12 cellular contexts compared by ENCODE assay signal in the genomic region with DNA sequence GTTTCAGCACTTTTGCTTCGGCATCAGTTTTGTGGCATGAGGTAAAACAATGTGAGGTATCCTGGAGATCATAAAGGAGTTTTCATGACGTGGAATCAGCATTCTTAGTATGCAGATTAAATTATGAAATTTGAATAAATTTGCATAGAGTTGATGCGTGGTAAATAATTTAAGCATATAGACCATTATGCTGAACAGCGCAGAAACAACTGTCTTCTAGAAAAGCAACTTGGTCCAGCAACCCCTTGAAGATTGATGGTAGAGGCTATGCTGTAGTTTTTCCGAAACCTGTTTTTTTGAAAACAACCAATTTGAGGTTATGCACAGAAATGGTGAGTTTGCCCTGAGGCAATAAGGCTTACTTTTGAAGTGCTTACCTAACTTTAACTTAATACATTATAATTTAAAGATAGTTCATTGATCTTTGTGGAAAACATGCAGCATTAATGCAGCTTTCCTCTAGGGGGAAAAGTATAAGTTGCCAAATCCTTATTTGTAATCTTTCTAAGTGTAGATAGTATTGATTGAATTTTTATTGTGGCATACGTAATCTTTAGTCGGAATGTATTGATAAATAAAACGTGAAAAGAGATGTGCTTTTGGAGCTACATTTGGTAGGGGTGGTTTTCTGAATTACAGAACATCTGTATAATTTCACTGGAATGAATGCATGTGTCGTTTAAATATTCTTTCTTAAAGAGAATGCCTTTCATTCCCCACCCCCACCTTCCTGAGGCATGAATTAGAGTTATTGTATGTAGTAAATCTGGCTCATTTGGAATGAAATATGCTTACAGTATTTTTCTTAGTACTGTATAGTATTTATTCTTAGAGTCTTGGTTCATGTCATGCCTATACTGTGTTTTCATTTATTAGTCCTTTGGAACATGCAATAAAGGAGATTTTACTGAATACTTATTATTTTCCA. TPM values are rescaled to one million over a fixed set of nuclear protein-coding genes. Genes with fewer than 3 reads are reported as not detected.
A peak's percentile ranks its signal among the peaks of the same experiment; 100 is the strongest.
DNase-seq lines count a peak whose midpoint lies in the region; ATAC-seq and TF ChIP-seq lines count a peak whose summit lies in the region.
"Had no signal": no experiment of that assay in that cellular context is flagged by ENCODE, and none has a peak within 500 bp of the region (broad histone marks: within the 10 kb centered on the region; RNA-seq: fewer than 3 reads in every experiment).

No MANE protein-coding gene starts in this region.

- no peak overlapping the region for H3K9ac ChIP-seq in trophoblast cell (ENCODE audit: low read length)
- H3K9ac ChIP-seq: neural progenitor cell had no signal

- peaks cover 11% of the 10 kb centered on the region for H3K79me1 ChIP-seq in trophoblast cell (ENCODE audit: low read length)

- H3K4me1 Mint-ChIP-seq in activated naive CD8-positive, alpha-beta T cell treated with anti-CD3 and anti-CD28 coated beads, Interleukin-2, amount 50 U/mL, for 24 hours = peaks cover 80% of the 10 kb centered on the region

- H3K4me3 Mint-ChIP-seq in activated naive CD8-positive, alpha-beta T cell treated with anti-CD3 and anti-CD28 coated beads, Interleukin-2, amount 50 U/mL, for 24 hours = peak overlapping the region; percentile 93
- H3K4me3 Mint-ChIP-seq: neural progenitor cell had no signal

- 100% methylated on average over 4 of the region's 9 CpGs for WGBS in trophoblast cell (ENCODE audit: extremely low coverage, insufficient coverage, insufficient read length)

- peaks cover 91% of the 10 kb centered on the region for H3K4me1 ChIP-seq in DOHH2 (ENCODE audit: control insufficient read depth, low read length)
- peaks cover 5 to 9% of the 10 kb centered on the region in 2 experiments for H3K4me1 ChIP-seq in trophoblast cell (ENCODE audit: control insufficient read depth in 1 of 2, insufficient read depth in 2 of 2, low read length in 2 of 2)

- no peak overlapping the region for H2BK120ac ChIP-seq in trophoblast cell (ENCODE audit: insufficient read depth, low read length, poor library complexity)

- H3K9me3 Mint-ChIP-seq in activated naive CD8-positive, alpha-beta T cell treated with anti-CD3 and anti-CD28 coated beads, Interleukin-2, amount 50 U/mL, for 24 hours = peaks cover 4% of the 10 kb centered on the region

- H3K27ac Mint-ChIP-seq in activated naive CD8-positive, alpha-beta T cell treated with anti-CD3 and anti-CD28 coated beads, Interleukin-2, amount 50 U/mL, for 24 hours = peak overlapping the region; percentile 97
- H3K27ac Mint-ChIP-seq: neural progenitor cell had no signal

- no peaks in the 10 kb centered on the region for H3K27me3 ChIP-seq in DOHH2 (ENCODE audit: control insufficient read depth, low read length)
- no peaks in the 10 kb centered on the region for H3K27me3 ChIP-seq in HL-60 (ENCODE audit: insufficient read depth, poor library complexity, severe bottlenecking)
- peaks cover 2% of the 10 kb centered on the region for H3K27me3 ChIP-seq in trophoblast cell (ENCODE audit: insufficient read depth, low read length)

- no peaks in the 10 kb centered on the region for H3K9me2 ChIP-seq in DOHH2 (replicated peaks; ENCODE audit: control insufficient read depth, low read length)

- H3K36me3 Mint-ChIP-seq in activated naive CD8-positive, alpha-beta T cell treated with anti-CD3 and anti-CD28 coated beads, Interleukin-2, amount 50 U/mL, for 24 hours (ENCODE audit: low read depth) = peaks cover 23% of the 10 kb centered on the region

- no peak overlapping the region for H3K4ac ChIP-seq in trophoblast cell (ENCODE audit: low read depth, low read length)

- no peak overlapping the region for H2AK5ac ChIP-seq in trophoblast cell (ENCODE audit: low read length)

- no peak overlapping the region for H4K12ac ChIP-seq in trophoblast cell (ENCODE audit: low read depth, low read length)

- no peak overlapping the region for H3K14ac ChIP-seq in trophoblast cell (ENCODE audit: low read length)

- peak overlapping the region; percentile 87 for H3K4me2 ChIP-seq in DOHH2 (ENCODE audit: low read length)
- H3K4me2 ChIP-seq in trophoblast cell (ENCODE audit: low read length) = no peak overlapping the region
- H3K4me2 ChIP-seq: neural progenitor cell had no signal

- no peak overlapping the region for H2BK12ac ChIP-seq in trophoblast cell (ENCODE audit: low read length)

- H4K91ac ChIP-seq in trophoblast cell (ENCODE audit: low read depth, low read length) = no peak overlapping the region

- H3K79me2 ChIP-seq in DOHH2 (ENCODE audit: control insufficient read depth, low read length) (peaks cover 96% of the 10 kb centered on the region), trophoblast cell (ENCODE audit: control insufficient read depth, insufficient read depth, low read length, poor library complexity) (peaks cover 9% of the 10 kb centered on the region)

- no peak for DNase-seq in HL-60 (ENCODE audit: low read depth in 1 of 2, low spot score in 1 of 2)
- DNase-seq in activated naive CD8-positive, alpha-beta T cell treated with anti-CD3 and anti-CD28 coated beads, Interleukin-2, amount 50 U/mL, for 24 hours = no peak
- peak; percentile 29 to 54 for DNase-seq in trophoblast cell
- no peak for DNase-seq in GM13976 (ENCODE audit: low spot score)
- DNase-seq in effector CD8-positive, alpha-beta T cell (lab: John Stamatoyannopoulos, UW) = no peak
- no peak for DNase-seq in NCI-H146 treated with DMSO at 0.1 percent for 48 hours (lab: John Stamatoyannopoulos, UW; ENCODE audit: unreplicated experiment)
- DNase-seq: activated CD8-positive, alpha-beta memory T cell treated with anti-CD3 and anti-CD28 coated beads for 24 hours; NCI-H1417 treated with DMSO at 0.1 percent for 48 hours; NCI-H524 treated with DMSO at 0.1 percent for 48 hours; T1000 had no signal

- H3K9me3 ChIP-seq in DOHH2 (ENCODE audit: control insufficient read depth, insufficient read depth, low read length) (no peaks in the 10 kb centered on the region), trophoblast cell (ENCODE audit: insufficient read depth, low read depth, low read length) (peaks cover 1% of the 10 kb centered on the region)

- peak overlapping the region; percentile 88 for H3K4me3 ChIP-seq in DOHH2 (ENCODE audit: low read length)
- no peak overlapping the region for H3K4me3 ChIP-seq in HL-60 (replicated peaks; ENCODE audit: insufficient read depth, low read length)
- H3K4me3 ChIP-seq in trophoblast cell (ENCODE audit: low read depth, low read length) = no peak overlapping the region
- H3K4me3 ChIP-seq: neural progenitor cell had no signal

- no peak for ATAC-seq in activated naive CD8-positive, alpha-beta T cell treated with anti-CD3 and anti-CD28 coated beads, Interleukin-2, amount 50 U/mL, for 24 hours

- H3K18ac ChIP-seq in trophoblast cell (ENCODE audit: low read length) = no peak overlapping the region

- H4K20me1 ChIP-seq in DOHH2 (ENCODE audit: control insufficient read depth, insufficient read depth, low read depth, low read length) = no peaks in the 10 kb centered on the region

- no peak overlapping the region for H2AFZ ChIP-seq in trophoblast cell (ENCODE audit: insufficient read depth, low read length, poor library complexity)
- H2AFZ ChIP-seq: neural progenitor cell had no signal

- H4K8ac ChIP-seq in trophoblast cell (ENCODE audit: low read depth, low read length) = no peak overlapping the region

- TF ChIP-seq CTCF in DOHH2 (IDR thresholded peaks at IDR 0.05; ENCODE audit: low read depth, low read length, poor library complexity, severe bottlenecking) (peak; percentile 37), HL-60 (IDR thresholded peaks at IDR 0.05; ENCODE audit: insufficient read depth, low read length) (no peak), GM13976 (IDR thresholded peaks at IDR 0.05; ENCODE audit: borderline replicate concordance, control extremely low read depth, extremely low read depth, insufficient read depth, missing control alignments) (no peak)

- H3K27me3 Mint-ChIP-seq in activated naive CD8-positive, alpha-beta T cell treated with anti-CD3 and anti-CD28 coated beads, Interleukin-2, amount 50 U/mL, for 24 hours = no peaks in the 10 kb centered on the region

- in situ Hi-C loops in GM13976 (cut with MboI; ENCODE audit: low sequenced_read_pairs, unreplicated experiment) = no loop called here

- H3K36me3 ChIP-seq in DOHH2 (ENCODE audit: control insufficient read depth, low read length) (peaks cover 66% of the 10 kb centered on the region), trophoblast cell (ENCODE audit: control insufficient read depth in 1 of 2, insufficient read depth in 2 of 2, low read length in 2 of 2) (no peaks in the 10 kb centered on the region)
- H3K36me3 ChIP-seq: neural progenitor cell had no signal

- no peak overlapping the region for H3K23ac ChIP-seq in trophoblast cell (ENCODE audit: low read length)

- H3F3A ChIP-seq in DOHH2 (ENCODE audit: control insufficient read depth, insufficient read depth) = peaks cover 38% of the 10 kb centered on the region

- H3K27ac ChIP-seq in DOHH2 (ENCODE audit: low read depth, low read length) = peak overlapping the region; percentile 91
- peak overlapping the region; percentile 33 for H3K27ac ChIP-seq in HL-60 (replicated peaks)
- no peak overlapping the region for H3K27ac ChIP-seq in trophoblast cell (ENCODE audit: low read depth, low read length)
- H3K27ac ChIP-seq: neural progenitor cell had no signal

- H2BK5ac ChIP-seq in trophoblast cell (ENCODE audit: low read depth, low read length, poor library complexity) = no peak overlapping the region

RNA-seq across cellular contexts. Expression of a gene that starts 3.8 kb away (rescaled TPM):
- 23.8 TPM in 2 replicates for polyA plus RNA-seq in trophoblast cell (2013)

Comparison
In these comparisons a context has a peak if more than half of its experiments do, and no peak if none do; other contexts are left out.
1. DNase-seq: peak in trophoblast cell (2 of 2); none in HL-60 (0 of 2), activated naive CD8-positive, alpha-beta T cell treated with anti-CD3 and anti-CD28 coated beads, Interleukin-2, amount 50 U/mL, for 24 hours (single experiment), GM13976 (single experiment), effector CD8-positive, alpha-beta T cell (single experiment) and NCI-H146 treated with DMSO at 0.1 percent for 48 hours (single experiment).